ENCODE assay signal across 8 cellular contexts in genomic region chr12:53190108-53190729, GRCh38.
DNase-seq lines count a peak whose midpoint lies in the region; ATAC-seq and TF ChIP-seq lines count a peak whose summit lies in the region.

No MANE protein-coding gene starts in this region.

- POLR2A ChIA-PET in HEK293 (lab: Yijun Ruan, JAX) = interaction anchor here (1.0 to 2.3 kb wide), 2 partner anchors 9 to 31 kb away, joined by 4 to 9 read pairs; partner anchors contain the start of genes CSAD and ZNF740

- peaks cover 4% of the 10 kb centered on the region; the same call in 1 of the 2 replicates for H3K4me1 ChIP-seq in DOHH2 (ENCODE audit: control insufficient read depth, low read length)
- H3K4me1 ChIP-seq in HEK293 (ENCODE audit: control insufficient read depth, insufficient read depth, low read length) = no peaks in the 10 kb centered on the region

- peaks cover 10% of the 10 kb centered on the region for H3F3A ChIP-seq in DOHH2 (ENCODE audit: control insufficient read depth, insufficient read depth)

- CTCF ChIA-PET in HEK293 (lab: Yijun Ruan, JAX) = interaction anchor here (0.6 to 7.5 kb wide), 13 partner anchors 9 to 124 kb away, joined by 3 to 94 read pairs (median 4); partner anchors contain the start of genes CSAD and ZNF740

- no peaks in the 10 kb centered on the region for H3K9me3 Mint-ChIP-seq in stimulated activated naive B cell treated with anti-CD40 and anti-IgM and Interleukin-4, amounts not matched to agents 10 μg/mL and 1 μg/mL and 100 μg/mL, for 72 hours

- H3K4me3 ChIP-seq in DOHH2 (ENCODE audit: low read length) = no peak overlapping the region
- no peak overlapping the region for H3K4me3 ChIP-seq in HEK293 (ENCODE audit: low read depth, low read length)
- no peak overlapping the region for H3K4me3 ChIP-seq in brain microvascular endothelial cell (ENCODE audit: low read depth, low read length)

- H3K4me2 ChIP-seq in DOHH2 (ENCODE audit: low read length) = no peak overlapping the region

- peaks cover 44 to 70% of the 10 kb centered on the region in 2 donors for H3K36me3 Mint-ChIP-seq in stimulated activated naive B cell treated with anti-CD40 and anti-IgM and Interleukin-4, amounts not matched to agents 10 μg/mL and 1 μg/mL and 100 μg/mL, for 72 hours

- no peak overlapping the region for H3K27ac ChIP-seq in DOHH2 (ENCODE audit: low read depth, low read length)
- no peak overlapping the region for H3K27ac ChIP-seq in HEK293 (ENCODE audit: extremely low read depth, low read depth, low read length)
- no peak overlapping the region for H3K27ac ChIP-seq in brain microvascular endothelial cell

- in situ Hi-C loops in brain microvascular endothelial cell (cut with HindIII; ENCODE audit: low pct_ligation_motif_present, low sequenced_read_pairs) = no loop called here

- no peaks in the 10 kb centered on the region for H3K27me3 Mint-ChIP-seq in stimulated activated naive B cell treated with anti-CD40 and anti-IgM and Interleukin-4, amounts not matched to agents 10 μg/mL and 1 μg/mL and 100 μg/mL, for 72 hours

- no peak overlapping the region for H3K4me3 Mint-ChIP-seq in stimulated activated naive B cell treated with anti-CD40 and anti-IgM and Interleukin-4, amounts not matched to agents 10 μg/mL and 1 μg/mL and 100 μg/mL, for 72 hours

- no peaks in the 10 kb centered on the region for H4K20me1 ChIP-seq in DOHH2 (ENCODE audit: control insufficient read depth, insufficient read depth, low read depth, low read length)

- no peaks in the 10 kb centered on the region for H3K9me2 ChIP-seq in DOHH2 (replicated peaks; ENCODE audit: control insufficient read depth, low read length)

- H3K27ac Mint-ChIP-seq in stimulated activated naive B cell treated with anti-CD40 and anti-IgM and Interleukin-4, amounts not matched to agents 10 μg/mL and 1 μg/mL and 100 μg/mL, for 72 hours = no peak overlapping the region

- H3K36me3 ChIP-seq in DOHH2 (ENCODE audit: control insufficient read depth, low read length) = peaks cover 78% of the 10 kb centered on the region
- H3K36me3 ChIP-seq in HEK293 (ENCODE audit: control insufficient read depth in 2 of 2, insufficient read depth in 1 of 2, low read length in 2 of 2) = peaks cover 8 to 60% of the 10 kb centered on the region in 2 experiments; a peak in 2 of 3 replicates
- peaks cover 35% of the 10 kb centered on the region for H3K36me3 ChIP-seq in brain microvascular endothelial cell (replicated peaks)

- peak; percentile 79 for TF ChIP-seq CTCF in DOHH2 (IDR thresholded peaks at IDR 0.05; ENCODE audit: low read depth, low read length, poor library complexity, severe bottlenecking)
- peak; percentile 58 for TF ChIP-seq CTCF in HEK293 (tag by site-specific recombination; IDR thresholded peaks at IDR 0.05)
- peak; percentile 96 for TF ChIP-seq CTCF in brain microvascular endothelial cell (IDR thresholded peaks at IDR 0.05; ENCODE audit: low read depth, low read length, missing control alignments)

- peaks cover 13 to 26% of the 10 kb centered on the region in 2 donors for H3K4me1 Mint-ChIP-seq in stimulated activated naive B cell treated with anti-CD40 and anti-IgM and Interleukin-4, amounts not matched to agents 10 μg/mL and 1 μg/mL and 100 μg/mL, for 72 hours

- H3K79me2 ChIP-seq in DOHH2 (ENCODE audit: control insufficient read depth, low read length) = 0 out of 2 replicates have a peak, but pooled peaks cover under 1% of the 10 kb centered on the region

- no peaks in the 10 kb centered on the region for H3K27me3 ChIP-seq in DOHH2 (ENCODE audit: control insufficient read depth, low read length)
- H3K27me3 ChIP-seq in brain microvascular endothelial cell (replicated peaks) = no peaks in the 10 kb centered on the region

- DNase-seq in brain microvascular endothelial cell = peak; percentile 57
- DNase-seq in kidney glomerular epithelial cell (lab: John Stamatoyannopoulos, UW) = peak; percentile 29
- DNase-seq in stimulated activated naive B cell treated with anti-CD40 and anti-IgM and Interleukin-4, amounts not matched to agents 10 μg/mL and 1 μg/mL and 100 μg/mL, for 72 hours = no peak

- ATAC-seq in SK-N-SH treated with all-trans-retinoic acid at 6 μM for 48 hours (peak; percentile 80), HG03354 (IDR thresholded peaks at IDR 0.05; ENCODE audit: poor library complexity, severe bottlenecking, unreplicated experiment) (no peak), GM18870 (IDR thresholded peaks at IDR 0.05; ENCODE audit: unreplicated experiment) (no peak)
- ATAC-seq in stimulated activated naive B cell treated with anti-CD40 and anti-IgM and Interleukin-4, amounts not matched to agents 10 μg/mL and 1 μg/mL and 100 μg/mL, for 72 hours (replicated peaks) = peak; percentile 75 to 86

- H3K9me3 ChIP-seq in DOHH2 (ENCODE audit: control insufficient read depth, insufficient read depth, low read length) (no peaks in the 10 kb centered on the region), HEK293 (ENCODE audit: control insufficient read depth, insufficient read depth, low read depth, low read length) (no peaks in the 10 kb centered on the region)

TF ChIP-seq in HEK293, 187 proteins besides CTCF, POLR2A, EP300 and RAD21 (continues in another document):
- TF ChIP-seq IKZF3 (tag by site-specific recombination; IDR thresholded peaks at IDR 0.05) (peak; percentile 31; the same call in 1 of the 2 replicates), ZSCAN30 (tag by site-specific recombination; IDR thresholded peaks at IDR 0.05) (peak; percentile 27; the same call in 1 of the 2 replicates), ZNF544 (tag by site-specific recombination; IDR thresholded peaks at IDR 0.05) (no peak), ZNF391 (tag by site-specific recombination; IDR thresholded peaks at IDR 0.05; ENCODE audit: borderline replicate concordance, low read depth) (no peak), ZNF433 (tag by site-specific recombination; IDR thresholded peaks at IDR 0.05; ENCODE audit: low read depth) (no peak), ZNF654 (tag by site-specific recombination; IDR thresholded peaks at IDR 0.05; ENCODE audit: low read depth) (peak; percentile 37; the same call in 1 of the 2 replicates), GLIS2 (tag by site-specific recombination; IDR thresholded peaks at IDR 0.05) (no peak), ZNF747 (tag by site-specific recombination; IDR thresholded peaks at IDR 0.05) (no peak)

TF ChIP-seq in SK-N-SH treated with all-trans-retinoic acid at 6 μM for 48 hours, 23 proteins besides CTCF, POLR2A, EP300 and RAD21:
- TF ChIP-seq ZC3H10 (CRISPR knock-in tag; IDR thresholded peaks at IDR 0.05) (no peak), GLIS3 (CRISPR knock-in tag; IDR thresholded peaks at IDR 0.05) (no peak), POU6F1 (CRISPR knock-in tag; IDR thresholded peaks at IDR 0.05; ENCODE audit: borderline replicate concordance, low read depth) (no peak), ZFP30 (CRISPR knock-in tag; IDR thresholded peaks at IDR 0.05) (no peak), TOX (CRISPR knock-in tag; IDR thresholded peaks at IDR 0.05; ENCODE audit: borderline replicate concordance) (no peak), ZNF565 (CRISPR knock-in tag; conservative IDR thresholded peaks at IDR 0.05; ENCODE audit: low read depth) (no peak)

Comparison
In these comparisons a context has a peak if more than half of its experiments do, and no peak if none do; other contexts are left out.
1. ATAC-seq: peak in SK-N-SH treated with all-trans-retinoic acid at 6 μM for 48 hours (single experiment) and stimulated activated naive B cell treated with anti-CD40 and anti-IgM and Interleukin-4, amounts not matched to agents 10 μg/mL and 1 μg/mL and 100 μg/mL, for 72 hours (2 of 2); none in HG03354 (single experiment) and GM18870 (single experiment).
2. Peak in every context shown above with its lines, with median percentiles within 50 percentile points of each other: CTCF ChIP-seq.